ENCODE assay signal across 1 cellular context in genomic region chr5:87242242-87242641, GRCh38.
TF ChIP-seq lines count a peak whose summit lies in the region.

No MANE protein-coding gene starts in this region.

TF ChIP-seq in H1, 55 proteins besides CTCF, POLR2A, EP300 and RAD21:
- TF ChIP-seq CBX5 (IDR thresholded peaks at IDR 0.05; ENCODE audit: low read depth, low read length) (no peak), EZH2 (IDR thresholded peaks at IDR 0.05; ENCODE audit: low read depth, low read length, severe bottlenecking) (no peak), ATF2 (IDR thresholded peaks at IDR 0.05; ENCODE audit: low read length) (no peak), CBX8 (IDR thresholded peaks at IDR 0.05; ENCODE audit: borderline replicate concordance, low read depth, low read length) (no peak)
